Comparison of ENCODE assay signal across 12 cellular contexts in the genomic region with DNA sequence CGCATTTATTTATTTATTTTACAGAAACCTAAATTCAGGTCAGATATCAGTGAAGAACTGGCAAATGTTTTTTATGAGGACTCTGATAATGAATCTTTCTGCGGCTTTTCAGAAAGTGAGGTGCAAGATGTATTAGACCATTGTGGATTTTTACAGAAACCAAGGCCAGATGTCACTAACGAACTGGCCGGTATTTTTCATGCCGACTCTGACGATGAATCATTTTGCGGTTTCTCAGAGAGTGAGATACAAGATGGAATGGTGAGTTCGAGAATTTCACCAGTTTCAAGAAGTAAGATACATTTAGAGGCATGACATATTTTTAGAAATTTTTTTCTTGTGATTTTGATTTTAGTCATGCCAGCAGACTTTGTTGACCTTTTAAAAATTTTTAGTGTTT. TPM values are rescaled to one million over a fixed set of nuclear protein-coding genes. Genes with fewer than 3 reads are reported as not detected.
DNase-seq lines count a peak whose midpoint lies in the region; ATAC-seq and TF ChIP-seq lines count a peak whose summit lies in the region.
"Had no signal": no experiment of that assay in that cellular context is flagged by ENCODE, and none has a peak within 500 bp of the region (broad histone marks: within the 10 kb centered on the region; RNA-seq: fewer than 3 reads in every experiment).

No MANE protein-coding gene starts in this region.

- peak overlapping the region; percentile 81 for H3K4me2 ChIP-seq in OCI-LY1 (ENCODE audit: low read length)
- no peak overlapping the region for H3K4me2 ChIP-seq in mesendoderm (ENCODE audit: low read length)
- H3K4me2 ChIP-seq in GM23248 (ENCODE audit: unreplicated experiment) = no peak overlapping the region

- no peak overlapping the region for H3K23ac ChIP-seq in mesendoderm (ENCODE audit: low read length)

- H3K79me2 ChIP-seq in OCI-LY1 (ENCODE audit: insufficient read depth, low read length) = peaks cover 62% of the 10 kb centered on the region
- peaks cover 58% of the 10 kb centered on the region for H3K79me2 ChIP-seq in mesendoderm (ENCODE audit: control insufficient read depth, insufficient read depth, low read length)
- H3K79me2 ChIP-seq in GM23248 (ENCODE audit: insufficient read depth) = no peaks in the 10 kb centered on the region

- H3K36me3 ChIP-seq in OCI-LY1 (ENCODE audit: insufficient read depth, low read length) (peaks cover 84% of the 10 kb centered on the region), mesendoderm (ENCODE audit: control insufficient read depth, insufficient read depth, low read length) (peaks cover 10% of the 10 kb centered on the region), GM23248 (ENCODE audit: low read depth) (no peaks in the 10 kb centered on the region)

- H3K4me3 ChIP-seq in OCI-LY1 (ENCODE audit: low read depth, low read length, poor library complexity, severe bottlenecking) (peak overlapping the region; percentile 98), fibroblast of pulmonary artery (replicated peaks; ENCODE audit: low read depth, low read length) (no peak overlapping the region), mesendoderm (ENCODE audit: low read length) (no peak overlapping the region), GM23248 (no peak overlapping the region)
- H3K4me3 ChIP-seq: testis had no signal

- no peak overlapping the region for H4K8ac ChIP-seq in mesendoderm (ENCODE audit: low read depth, low read length)

- H4K5ac ChIP-seq in mesendoderm (ENCODE audit: low read length) = no peak overlapping the region

- H3K4me1 ChIP-seq in OCI-LY1 (ENCODE audit: insufficient read depth, low read length, severe bottlenecking) (peaks cover 45% of the 10 kb centered on the region), mesendoderm (ENCODE audit: control insufficient read depth, low read depth, low read length) (peaks cover 3% of the 10 kb centered on the region), GM23248 (ENCODE audit: insufficient read depth) (no peaks in the 10 kb centered on the region)
- H3K4me1 ChIP-seq: testis had no signal

- H3K79me1 ChIP-seq in mesendoderm (ENCODE audit: low read length) = peaks cover 15% of the 10 kb centered on the region

- no peak overlapping the region for H3K56ac ChIP-seq in mesendoderm (ENCODE audit: low read length)

- H3K27ac ChIP-seq in OCI-LY1 (ENCODE audit: low read depth, low read length, poor library complexity, severe bottlenecking) = peak overlapping the region; percentile 95
- H3K27ac ChIP-seq in mesendoderm (ENCODE audit: low read depth, low read length) = no peak overlapping the region
- no peak overlapping the region for H3K27ac ChIP-seq in GM23248
- H3K27ac ChIP-seq: testis had no signal

- H4K20me1 ChIP-seq in OCI-LY1 (ENCODE audit: insufficient read depth, low read length) (no peaks in the 10 kb centered on the region), GM23248 (ENCODE audit: insufficient read depth) (no peaks in the 10 kb centered on the region)

- H3K9me3 ChIP-seq in OCI-LY1 (ENCODE audit: low read length) = no peaks in the 10 kb centered on the region
- H3K9me3 ChIP-seq in GM23248 (ENCODE audit: low read depth) = no peaks in the 10 kb centered on the region
- H3K9me3 ChIP-seq: testis had no signal

- no peaks in the 10 kb centered on the region for H3F3A ChIP-seq in OCI-LY1 (ENCODE audit: insufficient read depth, low read length)
- H3F3A ChIP-seq in GM23248 (ENCODE audit: insufficient read depth) = no peaks in the 10 kb centered on the region

- no peak overlapping the region for H2AK5ac ChIP-seq in mesendoderm (ENCODE audit: low read length)

- H3K18ac ChIP-seq in mesendoderm (ENCODE audit: low read length) = no peak overlapping the region

- H2AFZ ChIP-seq in OCI-LY1 (ENCODE audit: low read length) (no peak overlapping the region), GM23248 (no peak overlapping the region)

- peak; percentile 54 for ATAC-seq in GM18517 (IDR thresholded peaks at IDR 0.05; ENCODE audit: unreplicated experiment)
- ATAC-seq in HG02885 (IDR thresholded peaks at IDR 0.05; ENCODE audit: poor library complexity, unreplicated experiment) = peak; percentile 67
- ATAC-seq in HG03354 (IDR thresholded peaks at IDR 0.05; ENCODE audit: poor library complexity, severe bottlenecking, unreplicated experiment) = no peak
- ATAC-seq: naive thymus-derived CD4-positive, alpha-beta T cell had no signal

- no peak for TF ChIP-seq CTCF in OCI-LY1 (IDR thresholded peaks at IDR 0.05; ENCODE audit: low read length)
- TF ChIP-seq CTCF in fibroblast of pulmonary artery (IDR thresholded peaks at IDR 0.05; ENCODE audit: low read length, missing control alignments) = no peak

- H3K9ac ChIP-seq in OCI-LY1 (ENCODE audit: low read length) (peak overlapping the region; percentile 52), mesendoderm (ENCODE audit: low read length) (no peak overlapping the region), GM23248 (no peak overlapping the region)

- in situ Hi-C loops in GM23248 (cut with MboI) = no loop called here

- H3K27me3 ChIP-seq in OCI-LY1 (ENCODE audit: insufficient read depth, low read length) (no peaks in the 10 kb centered on the region), mesendoderm (ENCODE audit: insufficient read depth, low read length, poor library complexity) (no peaks in the 10 kb centered on the region), GM23248 (replicated peaks; ENCODE audit: insufficient read depth) (peaks cover 9% of the 10 kb centered on the region)
- H3K27me3 ChIP-seq: testis had no signal

- H3K4ac ChIP-seq in mesendoderm (ENCODE audit: low read depth, low read length) = no peak overlapping the region

- no peak overlapping the region for H2BK120ac ChIP-seq in mesendoderm (ENCODE audit: low read depth, low read length)

- H2BK15ac ChIP-seq in mesendoderm (replicated peaks; ENCODE audit: low read depth) = no peak overlapping the region

- H3K9me2 ChIP-seq in OCI-LY1 (ENCODE audit: low read depth, low read length) (no peaks in the 10 kb centered on the region), GM23248 (ENCODE audit: insufficient read depth) (no peaks in the 10 kb centered on the region)

- H2BK5ac ChIP-seq in mesendoderm (ENCODE audit: low read length) = no peak overlapping the region

- WGBS in mesendoderm (ENCODE audit: extremely low coverage, insufficient coverage, low lambda C conversion rate) = no CpG with 5 or more reads among the region's 8 CpGs
- 93 to 94% methylated on average over 8 of the region's 8 CpGs for WGBS in GM23248 (ENCODE audit: low coverage in 1 of 2, low lambda C conversion rate in 2 of 2, missing lambda C conversion rate in 2 of 2), 2 experiments

- peak; percentile 6 for DNase-seq in fibroblast of pulmonary artery (ENCODE audit: low read depth)
- DNase-seq in mesendoderm = no peak
- no peak for DNase-seq in GM23248
- DNase-seq: activated naive CD4-positive, alpha-beta T cell treated with anti-CD3 and anti-CD28 coated beads, Interleukin-2, amount 10 ng/mL, durations not matched to agents 7 days and 5 days; effector memory CD4-positive, alpha-beta T cell; GOT3; naive thymus-derived CD4-positive, alpha-beta T cell; testis had no signal

RNA-seq across cellular contexts. Expression of a gene that starts 4.6 kb away (rescaled TPM):
- 72.4 TPM for polyA plus RNA-seq in mesendoderm (2013, experiment 1 of 2)
- polyA plus RNA-seq in mesendoderm (2013, experiment 2 of 2) = 70.6 TPM
- total RNA-seq in GM23248 (2014; rRNA removed; shearing (Covaris generic)) = 3.0 and 3.3 TPM in 2 replicates
- polyA plus RNA-seq in GM23248 (2016; fragmentation: Nextera tagmentation; extraction: Ambion mirVana) = 2.9 and 3.2 TPM in 2 replicates
